Comparison of ENCODE assay signal across 16 cellular contexts in the genomic region with DNA sequence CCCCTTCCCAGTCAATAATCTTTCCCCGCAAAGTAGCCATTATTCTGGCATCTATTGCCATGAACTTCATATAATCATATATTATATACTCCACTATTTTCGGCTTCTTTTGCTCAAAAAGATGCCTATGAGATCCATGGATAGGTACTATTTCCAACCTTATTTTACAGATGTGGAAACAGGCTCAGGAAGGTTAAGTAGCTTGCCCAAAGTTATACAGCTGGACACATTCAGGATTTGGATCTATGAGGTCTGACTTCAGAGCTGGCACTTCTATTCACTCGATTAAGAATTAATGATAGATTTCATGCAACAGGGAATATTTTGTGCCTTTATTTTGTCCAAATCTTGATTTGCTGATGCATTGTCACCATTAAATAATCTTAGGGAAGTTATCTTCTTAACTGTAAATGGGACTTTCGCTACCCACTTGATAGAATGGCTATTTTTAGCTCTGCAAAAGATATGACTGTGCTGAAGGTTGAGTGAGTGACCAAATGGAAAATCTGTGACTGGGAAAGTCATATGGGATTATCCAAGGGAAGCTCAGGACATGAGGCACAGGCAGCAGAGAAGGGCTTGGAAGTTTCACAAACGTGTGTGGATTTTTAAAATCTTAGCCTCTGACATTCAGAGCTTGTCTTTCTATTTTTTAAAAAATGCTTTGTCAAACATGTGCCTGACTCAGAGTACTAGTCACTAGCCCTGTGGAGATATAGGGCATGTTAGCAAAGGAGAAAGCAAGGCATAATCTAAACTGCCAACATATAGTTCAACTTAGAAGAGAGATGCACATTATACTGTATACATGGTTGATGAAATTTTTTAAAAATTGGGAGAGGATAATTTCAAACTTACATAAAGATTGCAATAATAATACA. TPM values are rescaled to one million over a fixed set of nuclear protein-coding genes. Genes with fewer than 3 reads are reported as not detected.
DNase-seq lines count a peak whose midpoint lies in the region; ATAC-seq and TF ChIP-seq lines count a peak whose summit lies in the region.
"Had no signal": no experiment of that assay in that cellular context is flagged by ENCODE, and none has a peak within 500 bp of the region (broad histone marks: within the 10 kb centered on the region; RNA-seq: fewer than 3 reads in every experiment).

No MANE protein-coding gene starts in this region.

- TF ChIP-seq CTCF in HFFc6 (IDR thresholded peaks at IDR 0.05) (no peak), brain microvascular endothelial cell (IDR thresholded peaks at IDR 0.05; ENCODE audit: low read depth, low read length, missing control alignments) (no peak), heart left ventricle (IDR thresholded peaks at IDR 0.05) (no peak), gastrocnemius medialis (IDR thresholded peaks at IDR 0.05 in 4 of 5, conservative IDR thresholded peaks at IDR 0.05 in 1 of 5) (no peak), testis (IDR thresholded peaks at IDR 0.05) (no peak), esophagus squamous epithelium (IDR thresholded peaks at IDR 0.05) (no peak)

- ATAC-seq in heart left ventricle (peak; percentile 92 to 98 (median 97)), gastrocnemius medialis (peak; percentile 95 to 96)
- ATAC-seq: GM23338; stimulated activated memory B cell treated with anti-CD40 and anti-IgM and Interleukin-4, amounts not matched to agents 10 μg/mL and 1 μg/mL and 100 μg/mL, for 72 hours had no signal

- intact Hi-C loops in heart left ventricle (cut with DNase I) (no loop called here), gastrocnemius medialis (cut with DNase I; ENCODE audit: low total_unique reads) (no loop called here), testis (cut with DNase I; ENCODE audit: low total_unique reads) (no loop called here), esophagus squamous epithelium (cut with DNase I) (no loop called here)

- H3K9me3 ChIP-seq in heart left ventricle (peaks cover 0 to 20% (median 6%) of the 10 kb centered on the region in 12 donors), gastrocnemius medialis (no peaks in the 10 kb centered on the region), testis (no peaks in the 10 kb centered on the region), esophagus squamous epithelium (peaks cover 0 to 14% (median 12%) of the 10 kb centered on the region in 3 donors), HAP-1 (no peaks in the 10 kb centered on the region)

- H3K4me1 ChIP-seq in heart left ventricle (peaks cover 0 to 49% (median 24%) of the 10 kb centered on the region in 12 donors), gastrocnemius medialis (peaks cover 31 to 40% of the 10 kb centered on the region in 2 donors), testis (no peaks in the 10 kb centered on the region), esophagus squamous epithelium (peaks cover 0 to 17% (median 0%) of the 10 kb centered on the region in 3 donors), HAP-1 (no peaks in the 10 kb centered on the region)

- H3K4me3 ChIP-seq in brain microvascular endothelial cell (ENCODE audit: low read depth, low read length) (no peak overlapping the region), heart left ventricle (no peak overlapping the region), gastrocnemius medialis (no peak overlapping the region), testis (no peak overlapping the region), esophagus squamous epithelium (no peak overlapping the region), HAP-1 (no peak overlapping the region)
- H3K4me3 ChIP-seq: GM23338, skin epidermis had no signal

- peaks cover 19% of the 10 kb centered on the region for H3K9me3 Mint-ChIP-seq in HFFc6

- TF ChIP-seq POLR2A in heart left ventricle (IDR thresholded peaks at IDR 0.05) (peak in 1 of 2 donors; percentile 26), gastrocnemius medialis (IDR thresholded peaks at IDR 0.05) (peak in 1 of 2 donors; percentile 10), testis (IDR thresholded peaks at IDR 0.05) (no peak), esophagus squamous epithelium (IDR thresholded peaks at IDR 0.05) (no peak)

- H3K27ac ChIP-seq in brain microvascular endothelial cell: peak overlapping the region; percentile 14
- H3K27ac ChIP-seq in heart left ventricle: peak overlapping the region; percentile 47 to 86 (median 80)
- peak overlapping the region; percentile 41 to 72 (median 67) for H3K27ac ChIP-seq in gastrocnemius medialis
- H3K27ac ChIP-seq in testis: no peak overlapping the region
- peak overlapping the region in 1 of 4 donors; percentile 18 for H3K27ac ChIP-seq in esophagus squamous epithelium
- H3K27ac ChIP-seq: neutrophil had no signal

- H3K4me1 Mint-ChIP-seq in HFFc6 (ENCODE audit: low read depth): peaks cover 71% of the 10 kb centered on the region

- H3K27me3 Mint-ChIP-seq in HFFc6 (ENCODE audit: insufficient read depth): no peaks in the 10 kb centered on the region

- peak overlapping the region; percentile 21 for H3K4me3 Mint-ChIP-seq in HFFc6
- H3K4me3 Mint-ChIP-seq: activated CD4-positive, alpha-beta memory T cell treated with anti-CD3 and anti-CD28 coated beads for 36 hours; CD8-positive, alpha-beta memory T cell; GM23338; stimulated activated memory B cell treated with anti-CD40 and anti-IgM and Interleukin-4, amounts not matched to agents 10 μg/mL and 1 μg/mL and 100 μg/mL, for 72 hours had no signal

- peaks cover 27% of the 10 kb centered on the region for H3K36me3 Mint-ChIP-seq in HFFc6 (ENCODE audit: low read depth)

- in situ Hi-C loops in brain microvascular endothelial cell (cut with HindIII; ENCODE audit: low pct_ligation_motif_present, low sequenced_read_pairs): no loop called here
- in situ Hi-C loops in gastrocnemius medialis (cut with MboI; ENCODE audit: low sequenced_read_pairs in 4 of 4): no loop called here
- in situ Hi-C loops in HAP-1 (cut with MboI; ENCODE audit: low sequenced_read_pairs): no loop called here

- H3K27me3 ChIP-seq in brain microvascular endothelial cell (replicated peaks) (no peaks in the 10 kb centered on the region), heart left ventricle (no peaks in the 10 kb centered on the region), gastrocnemius medialis (no peaks in the 10 kb centered on the region), testis (no peaks in the 10 kb centered on the region), esophagus squamous epithelium (no peaks in the 10 kb centered on the region), HAP-1 (ENCODE audit: low read depth) (peaks cover 11% of the 10 kb centered on the region)
- H3K27me3 ChIP-seq: neutrophil had no signal

- H3K27ac Mint-ChIP-seq in HFFc6: peak overlapping the region; percentile 87
- H3K27ac Mint-ChIP-seq: activated CD4-positive, alpha-beta memory T cell treated with anti-CD3 and anti-CD28 coated beads for 36 hours; GM23338; stimulated activated memory B cell treated with anti-CD40 and anti-IgM and Interleukin-4, amounts not matched to agents 10 μg/mL and 1 μg/mL and 100 μg/mL, for 72 hours had no signal

- WGBS in heart left ventricle, 4 donors: 52 to 60% (median 58%) methylated on average over 5 of the region's 5 CpGs
- 78 to 80% methylated on average over 5 of the region's 5 CpGs for WGBS in testis, 2 donors
- 77 to 78% methylated on average over 5 of the region's 5 CpGs for WGBS in esophagus squamous epithelium, 2 donors

- H3K36me3 ChIP-seq in brain microvascular endothelial cell (replicated peaks) (no peaks in the 10 kb centered on the region), heart left ventricle (no peaks in the 10 kb centered on the region), gastrocnemius medialis (no peaks in the 10 kb centered on the region), testis (ENCODE audit: low read depth, missing control alignments) (no peaks in the 10 kb centered on the region), esophagus squamous epithelium (no peaks in the 10 kb centered on the region), HAP-1 (replicated peaks) (no peaks in the 10 kb centered on the region)
- H3K36me3 ChIP-seq: neutrophil had no signal

- DNase-seq in HFFc6: peak; percentile 54
- no peak for DNase-seq in brain microvascular endothelial cell
- DNase-seq in heart left ventricle: peak in 2 of 5 donors; percentile 28 to 53
- DNase-seq in gastrocnemius medialis: no peak
- DNase-seq in testis: no peak
- no peak for DNase-seq in esophagus squamous epithelium (lab: John Stamatoyannopoulos, UW)
- no peak for DNase-seq in HAP-1 (ENCODE audit: low spot score in 2 of 2)
- no peak for DNase-seq in EL
- DNase-seq: activated CD4-positive, alpha-beta memory T cell treated with anti-CD3 and anti-CD28 coated beads for 36 hours; activated T-cell treated with anti-CD3 and anti-CD28 coated beads, Interleukin-2, amount 50 U/mL, for 48 hours; CD8-positive, alpha-beta memory T cell; NCI-H146 had no signal

RNA-seq across cellular contexts. Expression of a gene that starts 36.5 kb away (rescaled TPM):
- under 1 TPM; 0.17 to 1.00 (median 0.26) TPM for total RNA-seq in HFFc6 (2021; fragmentation: NEBNext Ultra II Directional; extraction: Animal tissue kit (Norgen Biotek cat#: 25700))
- total RNA-seq in heart left ventricle (1 to 10 TPM in 8 of 9 donors, under 1 TPM in 1; 0.99 to 4.0 (median 2.8) TPM), gastrocnemius medialis (1 to 10 TPM in 3 of 4 donors, under 1 TPM in 1; 0.67 to 1.5 (median 1.3) TPM), testis (1 to 10 TPM; 2.0 to 2.4 TPM), esophagus squamous epithelium (1 to 10 TPM; 2.8 to 4.2 (median 3.7) TPM)
- polyA plus RNA-seq in heart left ventricle (1 to 10 TPM; 1.3 to 2.5 TPM), testis (ENCODE audit: insufficient read depth, low read depth, low replicate concordance) (1.9 TPM)

Comparison
In these comparisons a context has a peak if more than half of its experiments do, and no peak if none do; other contexts are left out.
1. H3K27ac ChIP-seq: peak in brain microvascular endothelial cell (single experiment), heart left ventricle (12 of 12) and gastrocnemius medialis (4 of 4); none in testis (0 of 2).